Comparison of ENCODE assay signal across 10 cellular contexts in genomic region chr2:230873670-230874401, GRCh38. TPM values are rescaled to one million over a fixed set of nuclear protein-coding genes. Genes with fewer than 3 reads are reported as not detected.
DNase-seq lines count a peak whose midpoint lies in the region; ATAC-seq, FAIRE-seq and TF ChIP-seq lines count a peak whose summit lies in the region.
"Had no signal": no experiment of that assay in that cellular context is flagged by ENCODE, and none has a peak within 500 bp of the region (broad histone marks: within the 10 kb centered on the region; RNA-seq: fewer than 3 reads in every experiment).

No MANE protein-coding gene starts in this region.

- TF ChIP-seq CTCF in chondrocyte (IDR thresholded peaks at IDR 0.05), result no peak

- no peak for DNase-seq in GM12891 (ENCODE audit: insufficient read length, low spot score)
- DNase-seq in chondrocyte (ENCODE audit: low spot score), result peak; percentile 68
- DNase-seq in NCI-H446 treated with DMSO at 0.1 percent for 48 hours (lab: John Stamatoyannopoulos, UW), result no peak
- no peak for DNase-seq in stimulated activated CD4-positive, alpha-beta T cell treated with anti-CD3 and anti-CD28 coated beads, Interleukin-2, amount 100 ng/mL, for 48 hours
- DNase-seq in effector CD8-positive, alpha-beta T cell (lab: John Stamatoyannopoulos, UW), result no peak
- no peak for DNase-seq in NCI-H510A treated with DMSO at 0.1 percent for 48 hours (lab: John Stamatoyannopoulos, UW)
- DNase-seq: NCI-H1417 treated with DMSO at 0.1 percent for 48 hours had no signal

- no peaks in the 10 kb centered on the region for H3K9me3 Mint-ChIP-seq in chondrocyte (ENCODE audit: low read depth)
- H3K9me3 Mint-ChIP-seq: WTC11 had no signal

- H3K36me3 Mint-ChIP-seq in chondrocyte (ENCODE audit: low read depth), result peaks cover 15% of the 10 kb centered on the region

- peaks cover 21% of the 10 kb centered on the region for H3K4me1 Mint-ChIP-seq in chondrocyte (ENCODE audit: low read depth)

- no peak for TF ChIP-seq POLR2A in GM12891 (IDR thresholded peaks at IDR 0.05; ENCODE audit: low read depth, low read length)

- no peak overlapping the region for H3K27ac Mint-ChIP-seq in chondrocyte (ENCODE audit: unreplicated experiment)

- FAIRE-seq in GM12891 (lab: Jason Lieb, UNC), result peak; percentile 95

- no peaks in the 10 kb centered on the region for H3K27me3 Mint-ChIP-seq in chondrocyte (ENCODE audit: low read depth)

- H3K4me3 Mint-ChIP-seq in chondrocyte (ENCODE audit: unreplicated experiment), result no peak overlapping the region
- H3K4me3 Mint-ChIP-seq: WTC11 had no signal

- ATAC-seq in GM19372 (IDR thresholded peaks at IDR 0.05; ENCODE audit: low read depth, unreplicated experiment) (peak; percentile 63), HG03064 (IDR thresholded peaks at IDR 0.05; ENCODE audit: low read depth, unreplicated experiment) (peak; percentile 73)
- ATAC-seq: WTC11 had no signal

TF ChIP-seq in GM12891, 5 proteins besides CTCF, POLR2A, EP300 and RAD21:
- peak; percentile 77 for TF ChIP-seq PAX5 (IDR thresholded peaks at IDR 0.05; ENCODE audit: insufficient read depth, low read length, severe bottlenecking)
- TF ChIP-seq TAF1 (IDR thresholded peaks at IDR 0.05; ENCODE audit: low read depth, low read length), result no peak

RNA-seq across cellular contexts. Expression of gene ITM2C, which starts 9.1 kb away (rescaled TPM):
- 117 TPM for polyA plus RNA-seq in GM12891 (2012; ENCODE audit: low read depth, missing spikeins)
- total RNA-seq in chondrocyte, result 114 to 215 TPM (median 208 TPM) in 3 replicates

RNA-seq across cellular contexts. Expression of gene GPR55, which starts 51.2 kb away (rescaled TPM):
- 20.8 TPM for polyA plus RNA-seq in GM12891 (2012; ENCODE audit: low read depth, missing spikeins)
- total RNA-seq in chondrocyte, result not detected in 3 replicates
- total RNA-seq: WTC11 had no signal
